In genomic region chr1:160552425-160552824, GRCh38 we compare ENCODE assay signal across 20 cellular contexts. TPM values are rescaled to one million over a fixed set of nuclear protein-coding genes. Genes with fewer than 3 reads are reported as not detected.
"Had no signal": no experiment of that assay in that cellular context is flagged by ENCODE, and none has a peak within 500 bp of the region (broad histone marks: within the 10 kb centered on the region; RNA-seq: fewer than 3 reads in every experiment).

No MANE protein-coding gene starts in this region.

- H3K27me3 ChIP-seq: ascending aorta, ovary, sigmoid colon, transverse colon, vagina had no signal

- H3K9me3 ChIP-seq: ascending aorta, ovary, sigmoid colon, transverse colon, vagina had no signal

- H3K36me3 ChIP-seq: ascending aorta, ovary, sigmoid colon, transverse colon, vagina had no signal

- FAIRE-seq: bronchial epithelial cell had no signal

- H3K9me3 Mint-ChIP-seq: activated T-helper 1 cell treated with anti-CD3 and anti-CD28 coated beads, Interleukin-12 subunit alpha, Interleukin-12 subunit beta, Interleukin-2, Interleukin-4 antibody, amounts not matched to agents 30 ng/mL and 10 ng/mL and 1 ng/mL, durations not matched to agents 14 hours and 24 hours and 36 hours; immature natural killer cell had no signal

- ATAC-seq: activated CD4-positive, CD25-positive, alpha-beta regulatory T cell treated with anti-CD3 and anti-CD28 coated beads, Interleukin-2, amount 50 U/mL, for 24 hours had no signal

- H3K4me3 Mint-ChIP-seq: activated T-helper 1 cell treated with anti-CD3 and anti-CD28 coated beads, Interleukin-12 subunit alpha, Interleukin-12 subunit beta, Interleukin-2, Interleukin-4 antibody, amounts not matched to agents 30 ng/mL and 10 ng/mL and 1 ng/mL, durations not matched to agents 14 hours and 24 hours and 36 hours; immature natural killer cell had no signal

- DNase-seq: activated CD4-positive, alpha-beta T cell treated with anti-CD3 and anti-CD28 coated beads, Interleukin-2, amount 50 U/mL, for 4 hours; activated naive CD4-positive, alpha-beta T cell; dermis blood vessel endothelial cell; foreskin melanocyte; head of caudate nucleus; immature natural killer cell; ovary; sigmoid colon; stimulated activated CD4-positive, alpha-beta T cell treated with anti-CD3 and anti-CD28 coated beads, Interleukin-2, amount 100 ng/mL, for 24 hours; substantia nigra; T-helper 9 cell; transverse colon had no signal

- H3K27ac ChIP-seq: ascending aorta, epithelial cell of prostate, ovary, sigmoid colon, transverse colon, vagina had no signal

- H3K4me1 ChIP-seq: ascending aorta, sigmoid colon, transverse colon, vagina had no signal

- H3K27ac Mint-ChIP-seq: activated T-helper 1 cell treated with anti-CD3 and anti-CD28 coated beads, Interleukin-12 subunit alpha, Interleukin-12 subunit beta, Interleukin-2, Interleukin-4 antibody, amounts not matched to agents 30 ng/mL and 10 ng/mL and 1 ng/mL, durations not matched to agents 14 hours and 24 hours and 36 hours had no signal

- H3K4me3 ChIP-seq: ascending aorta, ovary, sigmoid colon, transverse colon, vagina had no signal

RNA-seq across cellular contexts. Expression of gene CD84, which starts 26.9 kb away (rescaled TPM):
- total RNA-seq: bronchial epithelial cell, chondrocyte, dermis blood vessel endothelial cell, fibroblast of lung had no signal
- polyA plus RNA-seq: fibroblast of lung had no signal

RNA-seq across cellular contexts. Expression of gene SLAMF6, which starts 29.4 kb away (rescaled TPM):
- total RNA-seq: ascending aorta, bronchial epithelial cell, chondrocyte, dermis blood vessel endothelial cell, fibroblast of lung had no signal
- polyA plus RNA-seq: fibroblast of lung had no signal
